ENCODE assay signal across 1 cellular context in the genomic region with DNA sequence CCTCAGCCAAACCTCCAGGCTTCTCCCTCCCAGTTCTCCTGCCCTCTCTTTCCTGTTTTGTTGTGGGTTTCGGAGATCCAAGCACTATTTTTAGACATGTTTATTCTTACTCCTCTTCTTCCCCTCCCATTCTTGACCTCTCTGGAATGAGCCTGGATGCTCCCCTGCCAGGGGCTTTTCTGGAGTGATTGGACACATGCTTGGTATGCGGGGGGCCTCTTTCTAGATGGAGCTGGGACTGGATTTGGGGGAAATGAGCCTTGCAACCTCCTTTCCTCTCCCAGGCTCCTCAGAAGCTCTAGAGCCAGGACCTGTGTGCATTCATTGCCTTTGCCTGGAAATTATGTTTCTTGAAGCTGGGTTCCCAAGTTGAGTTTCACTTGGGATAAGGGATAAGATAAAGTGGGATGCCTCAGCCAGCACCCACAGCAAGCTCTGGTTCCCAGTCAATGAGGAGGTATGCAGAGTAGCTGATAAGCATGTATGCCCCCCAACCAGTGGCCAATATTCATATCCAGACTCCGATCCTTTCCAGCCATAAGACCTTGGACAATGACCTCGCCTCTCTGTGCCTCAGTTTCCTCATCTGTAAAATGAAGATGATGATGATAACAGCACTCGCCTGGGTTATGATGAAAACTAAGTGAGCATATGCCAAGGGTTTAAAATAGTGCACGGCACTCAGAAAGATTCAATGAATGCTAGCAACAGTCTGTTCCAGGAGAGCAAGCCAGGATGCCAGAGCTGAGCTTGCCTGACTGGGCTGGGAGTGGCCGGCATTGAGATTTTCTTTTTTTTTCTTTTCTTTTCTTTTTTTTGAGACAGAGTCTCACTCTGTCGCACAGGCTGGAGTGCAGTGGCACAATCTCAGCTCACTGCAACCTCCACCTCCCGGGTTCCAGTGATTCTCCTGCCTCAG.
TF ChIP-seq lines count a peak whose summit lies in the region.

No MANE protein-coding gene starts in this region.

TF ChIP-seq in IMR-90, 13 proteins besides CTCF, POLR2A, EP300 and RAD21 (continued from another document):
- TF ChIP-seq, protein P1, sequence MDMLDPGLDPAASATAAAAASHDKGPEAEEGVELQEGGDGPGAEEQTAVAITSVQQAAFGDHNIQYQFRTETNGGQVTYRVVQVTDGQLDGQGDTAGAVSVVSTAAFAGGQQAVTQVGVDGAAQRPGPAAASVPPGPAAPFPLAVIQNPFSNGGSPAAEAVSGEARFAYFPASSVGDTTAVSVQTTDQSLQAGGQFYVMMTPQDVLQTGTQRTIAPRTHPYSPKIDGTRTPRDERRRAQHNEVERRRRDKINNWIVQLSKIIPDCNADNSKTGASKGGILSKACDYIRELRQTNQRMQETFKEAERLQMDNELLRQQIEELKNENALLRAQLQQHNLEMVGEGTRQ (IDR thresholded peaks at IDR 0.05; ENCODE audit: low read depth, low read length), result no peak
- TF ChIP-seq MAZ (IDR thresholded peaks at IDR 0.05; ENCODE audit: borderline replicate concordance, low read depth, low read length) (no peak), MXI1 (IDR thresholded peaks at IDR 0.05; ENCODE audit: borderline replicate concordance, low read depth, low read length) (no peak), CEBPB (IDR thresholded peaks at IDR 0.05; ENCODE audit: low read depth, low read length) (no peak), CHD1 (IDR thresholded peaks at IDR 0.05; ENCODE audit: low read depth, low read length) (no peak), RCOR1 (IDR thresholded peaks at IDR 0.05; ENCODE audit: insufficient replicate concordance, low read length) (no peak), NFE2L2 (IDR thresholded peaks at IDR 0.05; ENCODE audit: low read depth, low read length) (no peak)
- TF ChIP-seq, protein P2, sequence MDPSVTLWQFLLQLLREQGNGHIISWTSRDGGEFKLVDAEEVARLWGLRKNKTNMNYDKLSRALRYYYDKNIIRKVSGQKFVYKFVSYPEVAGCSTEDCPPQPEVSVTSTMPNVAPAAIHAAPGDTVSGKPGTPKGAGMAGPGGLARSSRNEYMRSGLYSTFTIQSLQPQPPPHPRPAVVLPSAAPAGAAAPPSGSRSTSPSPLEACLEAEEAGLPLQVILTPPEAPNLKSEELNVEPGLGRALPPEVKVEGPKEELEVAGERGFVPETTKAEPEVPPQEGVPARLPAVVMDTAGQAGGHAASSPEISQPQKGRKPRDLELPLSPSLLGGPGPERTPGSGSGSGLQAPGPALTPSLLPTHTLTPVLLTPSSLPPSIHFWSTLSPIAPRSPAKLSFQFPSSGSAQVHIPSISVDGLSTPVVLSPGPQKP (IDR thresholded peaks at IDR 0.05; ENCODE audit: borderline replicate concordance, low read depth, low read length), result no peak
